In genomic region chr7:47500103-47500563, GRCh38 we compare ENCODE assay signal across 13 cellular contexts.
A peak's percentile ranks its signal among the peaks of the same experiment; 100 is the strongest.
DNase-seq lines count a peak whose midpoint lies in the region; ATAC-seq and TF ChIP-seq lines count a peak whose summit lies in the region.
"Had no signal": no experiment of that assay in that cellular context is flagged by ENCODE, and none has a peak within 500 bp of the region (broad histone marks: within the 10 kb centered on the region; RNA-seq: fewer than 3 reads in every experiment).

No MANE protein-coding gene starts in this region.

- peak overlapping the region; percentile 60 for H3K4me2 ChIP-seq in Karpas-422 (ENCODE audit: low read depth, low read length, poor library complexity, severe bottlenecking)
- H3K4me2 ChIP-seq: SK-N-SH had no signal

- H4K20me1 ChIP-seq in Karpas-422 (ENCODE audit: insufficient read depth, low read depth, low read length) = no peaks in the 10 kb centered on the region

- peak overlapping the region; percentile 31; the same call in 1 of the 2 replicates for H3K9ac ChIP-seq in Karpas-422 (ENCODE audit: low read length)
- H3K9ac ChIP-seq: SK-N-SH had no signal

- no peaks in the 10 kb centered on the region for H3K9me3 ChIP-seq in Karpas-422 (ENCODE audit: low read length)
- H3K9me3 ChIP-seq: SK-N-SH, thoracic aorta had no signal

- H3K9me3 Mint-ChIP-seq in dendritic cell treated with granulocyte-macrophage colony-stimulating factor and Interleukin-4, amounts not matched to agents 40 ng/mL and 50 ng/mL, for 4 days = no peaks in the 10 kb centered on the region
- no peaks in the 10 kb centered on the region for H3K9me3 Mint-ChIP-seq in nephron
- H3K9me3 Mint-ChIP-seq in naive thymus-derived CD8-positive, alpha-beta T cell = no peaks in the 10 kb centered on the region
- H3K9me3 Mint-ChIP-seq: CD4-positive, alpha-beta T cell had no signal

- no peaks in the 10 kb centered on the region for H3K27me3 ChIP-seq in Karpas-422 (ENCODE audit: low read length)

- ATAC-seq in naive thymus-derived CD8-positive, alpha-beta T cell = no peak
- ATAC-seq: effector memory CD8-positive, alpha-beta T cell had no signal

- peaks cover 81% of the 10 kb centered on the region for H3K79me2 ChIP-seq in Karpas-422 (ENCODE audit: low read length)

- intact Hi-C loops in dendritic cell treated with granulocyte-macrophage colony-stimulating factor and Interleukin-4, amounts not matched to agents 40 ng/mL and 50 ng/mL, for 4 days (cut with micrococcal nuclease) = no loop called here

- TF ChIP-seq CTCF in nephron (IDR thresholded peaks at IDR 0.05; ENCODE audit: unreplicated experiment in 3 of 3) = no peak

- H3K4me1 Mint-ChIP-seq in dendritic cell treated with granulocyte-macrophage colony-stimulating factor and Interleukin-4, amounts not matched to agents 40 ng/mL and 50 ng/mL, for 4 days (ENCODE audit: low read depth) = peaks cover 94% of the 10 kb centered on the region
- peaks cover 100% of the 10 kb centered on the region for H3K4me1 Mint-ChIP-seq in nephron
- H3K4me1 Mint-ChIP-seq in naive thymus-derived CD8-positive, alpha-beta T cell = peaks cover 4 to 24% (median 6%) of the 10 kb centered on the region in 4 donors

- H3K4me3 ChIP-seq in Karpas-422 (ENCODE audit: low read length) = no peak overlapping the region
- H3K4me3 ChIP-seq: thoracic aorta had no signal

- peaks cover 100% of the 10 kb centered on the region for H3K4me1 ChIP-seq in Karpas-422 (ENCODE audit: low read length)

- H3K27ac ChIP-seq in Karpas-422 (ENCODE audit: low read length) = peak overlapping the region; percentile 97
- H3K27ac ChIP-seq: thoracic aorta had no signal

- no peak overlapping the region for H3K4me3 Mint-ChIP-seq in dendritic cell treated with granulocyte-macrophage colony-stimulating factor and Interleukin-4, amounts not matched to agents 40 ng/mL and 50 ng/mL, for 4 days
- peak overlapping the region; percentile 26 to 65 (median 58) for H3K4me3 Mint-ChIP-seq in nephron
- H3K4me3 Mint-ChIP-seq in naive thymus-derived CD8-positive, alpha-beta T cell = no peak overlapping the region
- H3K4me3 Mint-ChIP-seq: CD4-positive, alpha-beta T cell; effector memory CD8-positive, alpha-beta T cell had no signal

- POLR2A ChIA-PET in naive thymus-derived CD8-positive, alpha-beta T cell (lab: Charles Lee) = no interaction called here

- H3K36me3 ChIP-seq in Karpas-422 (ENCODE audit: insufficient read depth, low read length) = no peaks in the 10 kb centered on the region
- H3K36me3 ChIP-seq: thoracic aorta had no signal

- H2AFZ ChIP-seq in Karpas-422 (ENCODE audit: low read length) = no peak overlapping the region

- no peaks in the 10 kb centered on the region for H3K27me3 Mint-ChIP-seq in dendritic cell treated with granulocyte-macrophage colony-stimulating factor and Interleukin-4, amounts not matched to agents 40 ng/mL and 50 ng/mL, for 4 days
- no peaks in the 10 kb centered on the region for H3K27me3 Mint-ChIP-seq in nephron (ENCODE audit: low read depth)
- peaks cover 0 to 3% (median 0%) of the 10 kb centered on the region in 5 donors for H3K27me3 Mint-ChIP-seq in naive thymus-derived CD8-positive, alpha-beta T cell
- H3K27me3 Mint-ChIP-seq: CD4-positive, alpha-beta T cell had no signal

- DNase-seq in Karpas-422 (peak; percentile 53), occipital lobe (lab: John Stamatoyannopoulos, UW) (no peak), OCI-M1 (lab: John Stamatoyannopoulos, UW) (no peak), ecto neural progenitor cell (ENCODE audit: low spot score) (no peak)
- no peak for DNase-seq in naive thymus-derived CD8-positive, alpha-beta T cell
- DNase-seq: CD4-positive, alpha-beta T cell; effector memory CD8-positive, alpha-beta T cell; NCI-H2171; NK-92 treated with Interleukin-12 subunit alpha and Interleukin-12 subunit beta, amount 100 ng/mL, for 24 hours; SK-N-SH had no signal

- H3K27ac Mint-ChIP-seq in dendritic cell treated with granulocyte-macrophage colony-stimulating factor and Interleukin-4, amounts not matched to agents 40 ng/mL and 50 ng/mL, for 4 days = peak overlapping the region; percentile 41
- peak overlapping the region; percentile 98 to 99 (median 98) for H3K27ac Mint-ChIP-seq in nephron
- no peak overlapping the region for H3K27ac Mint-ChIP-seq in naive thymus-derived CD8-positive, alpha-beta T cell
- H3K27ac Mint-ChIP-seq: CD4-positive, alpha-beta T cell; effector memory CD8-positive, alpha-beta T cell had no signal

- H3K9me2 ChIP-seq in Karpas-422 (replicated peaks; ENCODE audit: insufficient read depth, low read length) = no peaks in the 10 kb centered on the region
- H3K9me2 ChIP-seq: SK-N-SH had no signal

- H3K36me3 Mint-ChIP-seq in dendritic cell treated with granulocyte-macrophage colony-stimulating factor and Interleukin-4, amounts not matched to agents 40 ng/mL and 50 ng/mL, for 4 days (ENCODE audit: low read depth) = peaks cover 35% of the 10 kb centered on the region
- H3K36me3 Mint-ChIP-seq in nephron (ENCODE audit: low read depth) = peaks cover 13% of the 10 kb centered on the region
- no peaks in the 10 kb centered on the region for H3K36me3 Mint-ChIP-seq in naive thymus-derived CD8-positive, alpha-beta T cell

Comparison
In these comparisons a context has a peak if more than half of its experiments do, and no peak if none do; other contexts are left out.
1. H3K27ac Mint-ChIP-seq: peak in dendritic cell treated with granulocyte-macrophage colony-stimulating factor and Interleukin-4, amounts not matched to agents 40 ng/mL and 50 ng/mL, for 4 days (single experiment) and nephron (3 of 3); none in naive thymus-derived CD8-positive, alpha-beta T cell (0 of 10).
2. H3K4me3 Mint-ChIP-seq: peak in nephron (3 of 3); none in dendritic cell treated with granulocyte-macrophage colony-stimulating factor and Interleukin-4, amounts not matched to agents 40 ng/mL and 50 ng/mL, for 4 days (single experiment) and naive thymus-derived CD8-positive, alpha-beta T cell (0 of 10).